8 cellular contexts compared by ENCODE assay signal in genomic region chr3:16884084-16884747, GRCh38. TPM values are rescaled to one million over a fixed set of nuclear protein-coding genes. Genes with fewer than 3 reads are reported as not detected.
DNase-seq lines count a peak whose midpoint lies in the region; ATAC-seq and TF ChIP-seq lines count a peak whose summit lies in the region.

No MANE protein-coding gene starts in this region.

- H4K20me1 ChIP-seq in DND-41 (ENCODE audit: insufficient read depth, low read length): 0 out of 2 replicates have a peak, but pooled peaks cover 3% of the 10 kb centered on the region

- H3K27me3 ChIP-seq in DND-41 (ENCODE audit: insufficient read depth, low read length, poor library complexity): no peaks in the 10 kb centered on the region
- peaks cover 42% of the 10 kb centered on the region for H3K27me3 ChIP-seq in endodermal cell (ENCODE audit: control insufficient read depth, insufficient read depth, low read length, poor library complexity, severe bottlenecking)
- H3K27me3 ChIP-seq in mucosa of rectum (ENCODE audit: control insufficient read depth in 2 of 2, insufficient read depth in 2 of 2, low read length in 2 of 2): no peaks in the 10 kb centered on the region

- H3K9ac ChIP-seq in DND-41 (ENCODE audit: low read depth, low read length) (peak overlapping the region; percentile 87), endodermal cell (ENCODE audit: extremely low read depth, low read length, poor library complexity, severe bottlenecking) (peak overlapping the region; percentile 13), mucosa of rectum (ENCODE audit: low read depth in 1 of 2, low read length in 2 of 2) (peak overlapping the region; percentile 81 to 82)

- ATAC-seq in DND-41 (ENCODE audit: insufficient read depth, low read depth): peak; percentile 10; the same call in 1 of the 3 replicates
- ATAC-seq in GM21576 (IDR thresholded peaks at IDR 0.05; ENCODE audit: unreplicated experiment): peak; percentile 35
- ATAC-seq in activated CD8-positive, alpha-beta T cell treated with anti-CD3 and anti-CD28 coated beads, Interleukin-2, amount 10 ng/mL, durations not matched to agents 7 days and 5 days: peak; percentile 35
- peak; percentile 75 for ATAC-seq in stimulated activated memory B cell treated with anti-CD40 and anti-IgM and Interleukin-4, amounts not matched to agents 10 μg/mL and 1 μg/mL and 100 μg/mL, for 72 hours

- peak overlapping the region; percentile 95 for H3K4me2 ChIP-seq in DND-41 (ENCODE audit: insufficient read depth, low read length)

- H3K9me3 ChIP-seq in DND-41 (ENCODE audit: insufficient read depth, low read length, severe bottlenecking) (no peaks in the 10 kb centered on the region), KOPT-K1 (ENCODE audit: insufficient read depth, low read length, poor library complexity, severe bottlenecking) (no peaks in the 10 kb centered on the region), endodermal cell (ENCODE audit: control insufficient read depth, low read length) (no peaks in the 10 kb centered on the region), mucosa of rectum (ENCODE audit: control insufficient read depth in 2 of 2, low read length in 2 of 2) (no peaks in the 10 kb centered on the region)

- peak overlapping the region; percentile 92 for H3K4me3 Mint-ChIP-seq in activated CD8-positive, alpha-beta T cell treated with anti-CD3 and anti-CD28 coated beads, Interleukin-2, amount 10 ng/mL, durations not matched to agents 7 days and 5 days
- H3K4me3 Mint-ChIP-seq in endodermal cell: peak overlapping the region; percentile 72
- H3K4me3 Mint-ChIP-seq in stimulated activated memory B cell treated with anti-CD40 and anti-IgM and Interleukin-4, amounts not matched to agents 10 μg/mL and 1 μg/mL and 100 μg/mL, for 72 hours: peak overlapping the region; percentile 95

- TF ChIP-seq CTCF in DND-41 (IDR thresholded peaks at IDR 0.05; ENCODE audit: borderline replicate concordance, extremely low read depth, low read length, poor library complexity, severe bottlenecking): peak; percentile 64
- TF ChIP-seq CTCF in endodermal cell (conservative IDR thresholded peaks at IDR 0.05): peak; percentile 90

- H3K4me3 ChIP-seq in DND-41 (ENCODE audit: low read depth in 1 of 2, low read length in 2 of 2): peak overlapping the region; percentile 80 to 93; a peak in 3 of 4 replicates
- peak overlapping the region; percentile 77 for H3K4me3 ChIP-seq in endodermal cell (ENCODE audit: low read length)
- H3K4me3 ChIP-seq in mucosa of rectum (ENCODE audit: low read length in 2 of 2): peak overlapping the region; percentile 86 to 90

- H2AFZ ChIP-seq in DND-41 (ENCODE audit: low read depth, low read length): peak overlapping the region; percentile 97

- CTCF ChIA-PET in activated CD8-positive, alpha-beta T cell treated with anti-CD3 and anti-CD28 coated beads, Interleukin-2, amount 10 ng/mL, durations not matched to agents 7 days and 5 days (lab: Charles Lee): interaction anchor here (0.7 to 4.4 kb wide), 24 partner anchors 10 to 348 kb away, joined by 3 to 41 read pairs (median 4); no protein-coding TSS in a partner anchor

- H3K79me2 ChIP-seq in DND-41 (ENCODE audit: insufficient read depth, low read length): peaks cover 36% of the 10 kb centered on the region

- H3K9me3 Mint-ChIP-seq in activated CD8-positive, alpha-beta T cell treated with anti-CD3 and anti-CD28 coated beads, Interleukin-2, amount 10 ng/mL, durations not matched to agents 7 days and 5 days (ENCODE audit: insufficient read depth): no peaks in the 10 kb centered on the region
- no peaks in the 10 kb centered on the region for H3K9me3 Mint-ChIP-seq in endodermal cell
- H3K9me3 Mint-ChIP-seq in stimulated activated memory B cell treated with anti-CD40 and anti-IgM and Interleukin-4, amounts not matched to agents 10 μg/mL and 1 μg/mL and 100 μg/mL, for 72 hours: no peaks in the 10 kb centered on the region

- peak overlapping the region; percentile 96 for H3K27ac Mint-ChIP-seq in activated CD8-positive, alpha-beta T cell treated with anti-CD3 and anti-CD28 coated beads, Interleukin-2, amount 10 ng/mL, durations not matched to agents 7 days and 5 days
- H3K27ac Mint-ChIP-seq in endodermal cell: no peak overlapping the region
- H3K27ac Mint-ChIP-seq in stimulated activated memory B cell treated with anti-CD40 and anti-IgM and Interleukin-4, amounts not matched to agents 10 μg/mL and 1 μg/mL and 100 μg/mL, for 72 hours: peak overlapping the region; percentile 98

- POLR2A ChIA-PET in activated CD8-positive, alpha-beta T cell treated with anti-CD3 and anti-CD28 coated beads, Interleukin-2, amount 10 ng/mL, durations not matched to agents 7 days and 5 days (lab: Charles Lee): interaction anchor here (0.7 to 4.4 kb wide), 8 partner anchors 9 to 268 kb away, joined by 3 to 34 read pairs (median 3); no protein-coding TSS in a partner anchor

- H3K27ac ChIP-seq in DND-41 (ENCODE audit: low read length): peak overlapping the region; percentile 85
- H3K27ac ChIP-seq in KOPT-K1 (ENCODE audit: low read depth, low read length, poor library complexity, severe bottlenecking): peak overlapping the region; percentile 87
- H3K27ac ChIP-seq in endodermal cell (ENCODE audit: low read depth, low read length): no peak overlapping the region
- peak overlapping the region; percentile 83 to 84 for H3K27ac ChIP-seq in mucosa of rectum (ENCODE audit: low read depth in 2 of 2, low read length in 2 of 2)

- 1% methylated on average over 23 to 81 of the region's 81 CpGs for WGBS in endodermal cell (ENCODE audit: insufficient coverage in 1 of 2, insufficient read length in 1 of 2), 2 experiments

- no peaks in the 10 kb centered on the region; the same call in 1 of the 2 replicates for H3K36me3 ChIP-seq in DND-41 (ENCODE audit: insufficient read depth, low read length)
- no peaks in the 10 kb centered on the region for H3K36me3 ChIP-seq in KOPT-K1 (ENCODE audit: insufficient read depth, low read length)
- H3K36me3 ChIP-seq in endodermal cell (ENCODE audit: control insufficient read depth, insufficient read depth, low read length): no peaks in the 10 kb centered on the region
- H3K36me3 ChIP-seq in mucosa of rectum (ENCODE audit: control insufficient read depth in 2 of 2, insufficient read depth in 2 of 2, low read length in 2 of 2): no peaks in the 10 kb centered on the region

- H3K27me3 Mint-ChIP-seq in activated CD8-positive, alpha-beta T cell treated with anti-CD3 and anti-CD28 coated beads, Interleukin-2, amount 10 ng/mL, durations not matched to agents 7 days and 5 days (ENCODE audit: low read depth): peaks cover 6% of the 10 kb centered on the region
- peaks cover 72% of the 10 kb centered on the region for H3K27me3 Mint-ChIP-seq in endodermal cell (ENCODE audit: insufficient read depth)
- no peaks in the 10 kb centered on the region for H3K27me3 Mint-ChIP-seq in stimulated activated memory B cell treated with anti-CD40 and anti-IgM and Interleukin-4, amounts not matched to agents 10 μg/mL and 1 μg/mL and 100 μg/mL, for 72 hours

- H3K4me1 Mint-ChIP-seq in activated CD8-positive, alpha-beta T cell treated with anti-CD3 and anti-CD28 coated beads, Interleukin-2, amount 10 ng/mL, durations not matched to agents 7 days and 5 days (ENCODE audit: low read depth): peaks cover 29% of the 10 kb centered on the region
- peaks cover 18% of the 10 kb centered on the region for H3K4me1 Mint-ChIP-seq in endodermal cell
- H3K4me1 Mint-ChIP-seq in stimulated activated memory B cell treated with anti-CD40 and anti-IgM and Interleukin-4, amounts not matched to agents 10 μg/mL and 1 μg/mL and 100 μg/mL, for 72 hours: peaks cover 34% of the 10 kb centered on the region

- peaks cover 43% of the 10 kb centered on the region for H3K4me1 ChIP-seq in DND-41 (ENCODE audit: insufficient read depth, low read length)
- H3K4me1 ChIP-seq in endodermal cell (ENCODE audit: control insufficient read depth, insufficient read depth, low read length): peaks cover 8% of the 10 kb centered on the region
- H3K4me1 ChIP-seq in mucosa of rectum (ENCODE audit: control insufficient read depth in 2 of 2, insufficient read depth in 2 of 2, low read length in 2 of 2): peaks cover 8 to 19% of the 10 kb centered on the region in 2 donors

- DNase-seq in DND-41 (peak; percentile 49), endodermal cell (peak; percentile 95), NCI-H1694 treated with DMSO at 0.1 percent for 48 hours (lab: John Stamatoyannopoulos, UW) (no peak)
- DNase-seq in activated CD8-positive, alpha-beta T cell treated with anti-CD3 and anti-CD28 coated beads, Interleukin-2, amount 10 ng/mL, durations not matched to agents 7 days and 5 days: peak; percentile 74

- peaks cover 17% of the 10 kb centered on the region for H3K36me3 Mint-ChIP-seq in activated CD8-positive, alpha-beta T cell treated with anti-CD3 and anti-CD28 coated beads, Interleukin-2, amount 10 ng/mL, durations not matched to agents 7 days and 5 days (ENCODE audit: low read depth)
- H3K36me3 Mint-ChIP-seq in endodermal cell (ENCODE audit: low read depth): no peaks in the 10 kb centered on the region
- no peaks in the 10 kb centered on the region for H3K36me3 Mint-ChIP-seq in stimulated activated memory B cell treated with anti-CD40 and anti-IgM and Interleukin-4, amounts not matched to agents 10 μg/mL and 1 μg/mL and 100 μg/mL, for 72 hours

RNA-seq across cellular contexts. Expression of gene PLCL2, which starts 0.5 kb away (rescaled TPM):
- 10 to 100 TPM; 33.9 to 35.8 TPM for total RNA-seq in activated CD8-positive, alpha-beta T cell treated with anti-CD3 and anti-CD28 coated beads, Interleukin-2, amount 10 ng/mL, durations not matched to agents 7 days and 5 days
- 1 to 10 TPM; 4.2 to 6.9 TPM for total RNA-seq in endodermal cell
- 8.0 TPM for polyA plus RNA-seq in endodermal cell (2013, experiment 1 of 2)
- 6.3 TPM for polyA plus RNA-seq in endodermal cell (2013, experiment 2 of 2)

Comparison
In these comparisons a context has a peak if more than half of its experiments do, and no peak if none do; other contexts are left out.
1. ATAC-seq: peak in every context shown above with its lines; median percentile 75 in stimulated activated memory B cell treated with anti-CD40 and anti-IgM and Interleukin-4, amounts not matched to agents 10 μg/mL and 1 μg/mL and 100 μg/mL, for 72 hours; 35 in GM21576; 35 in activated CD8-positive, alpha-beta T cell treated with anti-CD3 and anti-CD28 coated beads, Interleukin-2, amount 10 ng/mL, durations not matched to agents 7 days and 5 days; 10 in DND-41.
2. H3K9ac ChIP-seq: peak in every context shown above with its lines; median percentile 87 in DND-41; 82 in mucosa of rectum; 13 in endodermal cell.
3. RNA of gene PLCL2, which starts 0.5 kb away (total RNA-seq): 33.9 to 35.8 TPM in activated CD8-positive, alpha-beta T cell treated with anti-CD3 and anti-CD28 coated beads, Interleukin-2, amount 10 ng/mL, durations not matched to agents 7 days and 5 days; 4.2 to 6.9 TPM in endodermal cell; every median in the first group is over 4 times any median in the second.
4. Peak in every context shown above with its lines, with median percentiles within 50 percentile points of each other: H3K4me3 ChIP-seq and H3K4me3 Mint-ChIP-seq.